ENCODE assay signal across 18 cellular contexts in genomic region chr4:47713156-47713834, GRCh38.
"Had no signal": no experiment of that assay in that cellular context is flagged by ENCODE, and none has a peak within 500 bp of the region (broad histone marks: within the 10 kb centered on the region; RNA-seq: fewer than 3 reads in every experiment).

No MANE protein-coding gene starts in this region.

- H3K36me3 Mint-ChIP-seq: naive thymus-derived CD4-positive, alpha-beta T cell; stimulated activated naive B cell treated with anti-CD40 and anti-IgM and Interleukin-4, amounts not matched to agents 10 μg/mL and 1 μg/mL and 100 μg/mL, for 72 hours had no signal

- H3K4me1 Mint-ChIP-seq: naive thymus-derived CD4-positive, alpha-beta T cell; stimulated activated naive B cell treated with anti-CD40 and anti-IgM and Interleukin-4, amounts not matched to agents 10 μg/mL and 1 μg/mL and 100 μg/mL, for 72 hours; stimulated activated naive CD8-positive, alpha-beta T cell treated with anti-CD3 and anti-CD28 coated beads, Interleukin-15, amount 100 ng/mL, for 72 hours had no signal

- H3K9me3 ChIP-seq: gastrocnemius medialis, pancreas, prostate gland, thoracic aorta, transverse colon had no signal

- DNase-seq: caudate nucleus; effector CD4-positive, alpha-beta T cell; endodermal cell; gastrocnemius medialis; islet precursor cell; naive thymus-derived CD4-positive, alpha-beta T cell; occipital lobe; pancreas; stimulated activated CD4-positive, alpha-beta T cell treated with anti-CD3 and anti-CD28 coated beads, Interleukin-2, amount 100 ng/mL, for 24 hours; stimulated activated CD4-positive, alpha-beta T cell treated with anti-CD3 and anti-CD28 coated beads, Interleukin-4, amount 100 ng/mL, for 4 hours; stimulated activated naive B cell treated with anti-CD40 and anti-IgM and Interleukin-4, amounts not matched to agents 10 μg/mL and 1 μg/mL and 100 μg/mL, for 72 hours; stimulated activated naive CD8-positive, alpha-beta T cell treated with anti-CD3 and anti-CD28 coated beads, Interleukin-15, amount 100 ng/mL, for 72 hours; substantia nigra; transverse colon had no signal

- H3K4me1 ChIP-seq: gastrocnemius medialis, prostate gland, transverse colon had no signal

- H3K27me3 ChIP-seq: pancreas had no signal

- H3K4me3 ChIP-seq: coronary artery, gastrocnemius medialis, pancreas, prostate gland, thoracic aorta, transverse colon had no signal

- H3K27ac Mint-ChIP-seq: endodermal cell; naive thymus-derived CD4-positive, alpha-beta T cell; stimulated activated naive B cell treated with anti-CD40 and anti-IgM and Interleukin-4, amounts not matched to agents 10 μg/mL and 1 μg/mL and 100 μg/mL, for 72 hours; stimulated activated naive CD8-positive, alpha-beta T cell treated with anti-CD3 and anti-CD28 coated beads, Interleukin-15, amount 100 ng/mL, for 72 hours had no signal

- H3K9me3 Mint-ChIP-seq: endodermal cell; stimulated activated naive B cell treated with anti-CD40 and anti-IgM and Interleukin-4, amounts not matched to agents 10 μg/mL and 1 μg/mL and 100 μg/mL, for 72 hours; stimulated activated naive CD8-positive, alpha-beta T cell treated with anti-CD3 and anti-CD28 coated beads, Interleukin-15, amount 100 ng/mL, for 72 hours had no signal

- H3K4me3 Mint-ChIP-seq: endodermal cell; naive thymus-derived CD4-positive, alpha-beta T cell; stimulated activated naive B cell treated with anti-CD40 and anti-IgM and Interleukin-4, amounts not matched to agents 10 μg/mL and 1 μg/mL and 100 μg/mL, for 72 hours; stimulated activated naive CD8-positive, alpha-beta T cell treated with anti-CD3 and anti-CD28 coated beads, Interleukin-15, amount 100 ng/mL, for 72 hours had no signal

- FAIRE-seq: pancreas had no signal

- ATAC-seq: gastrocnemius medialis; naive thymus-derived CD4-positive, alpha-beta T cell; pancreas; sciatic nerve; stimulated activated naive B cell treated with anti-CD40 and anti-IgM and Interleukin-4, amounts not matched to agents 10 μg/mL and 1 μg/mL and 100 μg/mL, for 72 hours; stimulated activated naive CD8-positive, alpha-beta T cell treated with anti-CD3 and anti-CD28 coated beads, Interleukin-15, amount 100 ng/mL, for 72 hours had no signal

- H3K36me3 ChIP-seq: gastrocnemius medialis, pancreas, prostate gland, thoracic aorta, transverse colon had no signal

- H3K27ac ChIP-seq: coronary artery, gastrocnemius medialis, pancreas, prostate gland, thoracic aorta, transverse colon had no signal
